ENCODE assay signal across 33 cellular contexts in the genomic region with DNA sequence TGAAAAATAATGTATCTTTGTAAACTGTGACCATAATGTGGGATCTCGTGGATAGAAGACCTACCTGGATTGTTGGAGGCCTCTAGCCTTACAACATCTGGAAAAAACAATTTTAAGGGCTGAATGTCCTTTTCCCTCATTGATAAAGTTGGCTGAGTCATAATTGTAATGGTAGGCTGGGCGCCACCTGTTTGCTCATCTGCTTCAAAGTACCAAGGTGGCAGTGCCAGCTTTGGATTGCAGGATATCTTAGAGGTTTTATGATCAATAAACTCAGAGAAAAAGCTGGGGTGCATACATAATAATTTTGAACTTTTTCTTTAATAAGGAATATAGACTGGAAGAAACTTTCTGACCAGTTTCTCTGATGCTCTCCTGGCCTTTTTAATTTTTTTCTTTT.
"Had no signal": no experiment of that assay in that cellular context is flagged by ENCODE, and none has a peak within 500 bp of the region (broad histone marks: within the 10 kb centered on the region; RNA-seq: fewer than 3 reads in every experiment).

No MANE protein-coding gene starts in this region.

- DNase-seq: activated B cell treated with CpG ODN at 0.5 μM for 24 hours; activated CD4-positive, alpha-beta memory T cell treated with anti-CD3 and anti-CD28 coated beads for 36 hours; activated CD4-positive, alpha-beta T cell treated with anti-CD3 and anti-CD28 coated beads for 4 hours; activated CD4-positive, alpha-beta T cell treated with anti-CD3 and anti-CD28 coated beads, Interleukin-2, amount 50 U/mL, for 1 hour; activated CD4-positive, CD25-positive, alpha-beta regulatory T cell treated with anti-CD3 and anti-CD28 coated beads, Interleukin-2, amount 50 U/mL, for 72 hours; activated CD8-positive, alpha-beta memory T cell treated with anti-CD3 and anti-CD28 coated beads, Interleukin-2, amount 50 U/mL, for 4 hours; activated gamma-delta T cell treated with Interleukin-2 at 50 U/mL for 16 hours; activated naive CD4-positive, alpha-beta T cell treated with anti-CD3 and anti-CD28 coated beads for 36 hours; activated naive CD8-positive, alpha-beta T cell treated with anti-CD3 and anti-CD28 coated beads, Interleukin-2, amount 50 U/mL, for 24 hours; activated T-cell treated with anti-CD3 and anti-CD28 coated beads for 4 hours; activated T-cell treated with anti-CD3 and anti-CD28 coated beads, Interleukin-2, amount 50 U/mL, for 4 hours; caudate nucleus; cerebellar nuclear complex; Karpas-422; NCI-H1048; NCI-H1105 treated with DMSO at 0.1 percent for 48 hours; NCI-H1436; NCI-H1694; NCI-H1930; NCI-H2081 treated with DMSO at 0.1 percent for 48 hours; NCI-H226; NCI-H446 treated with DMSO at 0.1 percent for 48 hours; NCI-H524; NK-92 treated with Interleukin-12 subunit alpha and Interleukin-12 subunit beta, amount 100 ng/mL, for 24 hours; PC-9; Right ventricle myocardium superior; T-cell; T-helper 17 cell; T-helper 9 cell had no signal

- H3K27ac Mint-ChIP-seq: activated B cell treated with CpG ODN at 0.5 μM for 24 hours; activated CD4-positive, alpha-beta memory T cell treated with anti-CD3 and anti-CD28 coated beads for 36 hours; activated naive CD4-positive, alpha-beta T cell treated with anti-CD3 and anti-CD28 coated beads for 36 hours; activated naive CD8-positive, alpha-beta T cell; activated naive CD8-positive, alpha-beta T cell treated with anti-CD3 and anti-CD28 coated beads, Interleukin-2, amount 50 U/mL, for 24 hours; activated T-helper 1 cell treated with anti-CD3 and anti-CD28 coated beads, Interleukin-12 subunit alpha, Interleukin-12 subunit beta, Interleukin-2, Interleukin-4 antibody, amounts not matched to agents 30 ng/mL and 10 ng/mL and 1 ng/mL, durations not matched to agents 14 hours and 24 hours and 36 hours; brain; T-cell; T-helper 17 cell had no signal

- H3K4me3 Mint-ChIP-seq: activated B cell treated with CpG ODN at 0.5 μM for 24 hours; activated CD4-positive, alpha-beta memory T cell treated with anti-CD3 and anti-CD28 coated beads for 36 hours; activated naive CD4-positive, alpha-beta T cell treated with anti-CD3 and anti-CD28 coated beads for 36 hours; activated naive CD8-positive, alpha-beta T cell; activated naive CD8-positive, alpha-beta T cell treated with anti-CD3 and anti-CD28 coated beads, Interleukin-2, amount 50 U/mL, for 24 hours; activated T-cell treated with anti-CD3 and anti-CD28 coated beads, Interleukin-2, amount 50 U/mL, for 4 hours; activated T-helper 1 cell treated with anti-CD3 and anti-CD28 coated beads, Interleukin-12 subunit alpha, Interleukin-12 subunit beta, Interleukin-2, Interleukin-4 antibody, amounts not matched to agents 30 ng/mL and 10 ng/mL and 1 ng/mL, durations not matched to agents 14 hours and 24 hours and 36 hours; brain; T-cell; T-helper 17 cell had no signal

- H3K9me3 Mint-ChIP-seq: activated CD4-positive, alpha-beta memory T cell treated with anti-CD3 and anti-CD28 coated beads for 36 hours; activated naive CD4-positive, alpha-beta T cell treated with anti-CD3 and anti-CD28 coated beads for 36 hours; activated T-helper 1 cell treated with anti-CD3 and anti-CD28 coated beads, Interleukin-12 subunit alpha, Interleukin-12 subunit beta, Interleukin-2, Interleukin-4 antibody, amounts not matched to agents 30 ng/mL and 10 ng/mL and 1 ng/mL, durations not matched to agents 14 hours and 24 hours and 36 hours; brain had no signal

- H2AFZ ChIP-seq: PC-9 had no signal

- ATAC-seq: activated naive CD8-positive, alpha-beta T cell treated with anti-CD3 and anti-CD28 coated beads, Interleukin-2, amount 50 U/mL, for 24 hours; activated T-cell treated with anti-CD3 and anti-CD28 coated beads, Interleukin-2, amount 50 U/mL, for 4 hours; T-cell; T-helper 17 cell had no signal

- H3K4me2 ChIP-seq: PC-9 had no signal

- H3K36me3 Mint-ChIP-seq: activated CD4-positive, alpha-beta memory T cell treated with anti-CD3 and anti-CD28 coated beads for 36 hours; activated naive CD8-positive, alpha-beta T cell; brain; T-cell had no signal

- H3K27ac ChIP-seq: PC-9, VCaP had no signal

- H3K4me1 Mint-ChIP-seq: activated B cell treated with CpG ODN at 0.5 μM for 24 hours; activated naive CD8-positive, alpha-beta T cell treated with anti-CD3 and anti-CD28 coated beads, Interleukin-2, amount 50 U/mL, for 24 hours; brain; T-cell; T-helper 17 cell had no signal

- H3K4me3 ChIP-seq: PC-9 had no signal

- H3K27me3 Mint-ChIP-seq: activated B cell treated with CpG ODN at 0.5 μM for 24 hours; activated CD4-positive, alpha-beta memory T cell treated with anti-CD3 and anti-CD28 coated beads for 36 hours; activated naive CD8-positive, alpha-beta T cell; activated naive CD8-positive, alpha-beta T cell treated with anti-CD3 and anti-CD28 coated beads, Interleukin-2, amount 50 U/mL, for 24 hours; T-cell; T-helper 17 cell had no signal
